Comparison of ENCODE assay signal across 8 cellular contexts in genomic region chr1:200139661-200140250, GRCh38.
DNase-seq lines count a peak whose midpoint lies in the region; ATAC-seq lines count a peak whose summit lies in the region.

No MANE protein-coding gene starts in this region.

- H3K4me3 Mint-ChIP-seq in activated CD8-positive, alpha-beta T cell treated with anti-CD3 and anti-CD28 coated beads, Interleukin-2, amount 10 ng/mL, durations not matched to agents 7 days and 5 days, result no peak overlapping the region
- no peak overlapping the region for H3K4me3 Mint-ChIP-seq in immature natural killer cell

- POLR2A ChIA-PET in activated CD8-positive, alpha-beta T cell treated with anti-CD3 and anti-CD28 coated beads, Interleukin-2, amount 10 ng/mL, durations not matched to agents 7 days and 5 days (lab: Charles Lee), result no interaction called here

- DNase-seq in D341Med (ENCODE audit: low spot score) (peak; percentile 63), NCI-H2107 (lab: John Stamatoyannopoulos, UW) (peak; percentile 15), immature natural killer cell (peak; percentile 28 to 47 (median 43))
- peak; percentile 50 for DNase-seq in activated CD8-positive, alpha-beta T cell treated with anti-CD3 and anti-CD28 coated beads, Interleukin-2, amount 10 ng/mL, durations not matched to agents 7 days and 5 days
- no peak for DNase-seq in effector CD8-positive, alpha-beta T cell (lab: John Stamatoyannopoulos, UW)

- no peaks in the 10 kb centered on the region for H3K36me3 Mint-ChIP-seq in activated CD8-positive, alpha-beta T cell treated with anti-CD3 and anti-CD28 coated beads, Interleukin-2, amount 10 ng/mL, durations not matched to agents 7 days and 5 days (ENCODE audit: low read depth)
- H3K36me3 Mint-ChIP-seq in immature natural killer cell, result no peaks in the 10 kb centered on the region

- CTCF ChIA-PET in activated CD8-positive, alpha-beta T cell treated with anti-CD3 and anti-CD28 coated beads, Interleukin-2, amount 10 ng/mL, durations not matched to agents 7 days and 5 days (lab: Charles Lee), result interaction anchor here (0.6 to 2.1 kb wide), 36 partner anchors 9 to 455 kb away, joined by 3 to 15 read pairs (median 4); no protein-coding TSS in a partner anchor

- no peaks in the 10 kb centered on the region for H3K9me3 Mint-ChIP-seq in activated CD8-positive, alpha-beta T cell treated with anti-CD3 and anti-CD28 coated beads, Interleukin-2, amount 10 ng/mL, durations not matched to agents 7 days and 5 days (ENCODE audit: insufficient read depth)
- no peaks in the 10 kb centered on the region for H3K9me3 Mint-ChIP-seq in immature natural killer cell

- H3K27ac Mint-ChIP-seq in activated CD8-positive, alpha-beta T cell treated with anti-CD3 and anti-CD28 coated beads, Interleukin-2, amount 10 ng/mL, durations not matched to agents 7 days and 5 days, result no peak overlapping the region
- no peak overlapping the region for H3K27ac Mint-ChIP-seq in immature natural killer cell

- peak; percentile 91 for ATAC-seq in GM18858 (IDR thresholded peaks at IDR 0.05; ENCODE audit: unreplicated experiment)
- peak; percentile 87 for ATAC-seq in HG03060 (IDR thresholded peaks at IDR 0.05; ENCODE audit: low read depth, unreplicated experiment)
- ATAC-seq in activated CD8-positive, alpha-beta T cell treated with anti-CD3 and anti-CD28 coated beads, Interleukin-2, amount 10 ng/mL, durations not matched to agents 7 days and 5 days, result peak; percentile 74
- no peak for ATAC-seq in HG03135 (IDR thresholded peaks at IDR 0.05; ENCODE audit: unreplicated experiment)

- peaks cover 4% of the 10 kb centered on the region for H3K27me3 Mint-ChIP-seq in activated CD8-positive, alpha-beta T cell treated with anti-CD3 and anti-CD28 coated beads, Interleukin-2, amount 10 ng/mL, durations not matched to agents 7 days and 5 days (ENCODE audit: low read depth)
- H3K27me3 Mint-ChIP-seq in immature natural killer cell (ENCODE audit: low read depth in 3 of 3), result peaks cover 0 to 2% (median 0%) of the 10 kb centered on the region in 3 donors

- H3K4me1 Mint-ChIP-seq in activated CD8-positive, alpha-beta T cell treated with anti-CD3 and anti-CD28 coated beads, Interleukin-2, amount 10 ng/mL, durations not matched to agents 7 days and 5 days (ENCODE audit: low read depth), result no peaks in the 10 kb centered on the region
- H3K4me1 Mint-ChIP-seq in immature natural killer cell, result no peaks in the 10 kb centered on the region
